In genomic region chr11:119845756-119846155, GRCh38 we compare ENCODE assay signal across 22 cellular contexts.
"Had no signal": no experiment of that assay in that cellular context is flagged by ENCODE, and none has a peak within 500 bp of the region (broad histone marks: within the 10 kb centered on the region; RNA-seq: fewer than 3 reads in every experiment).

No MANE protein-coding gene starts in this region.

- ATAC-seq: activated naive CD8-positive, alpha-beta T cell treated with anti-CD3 and anti-CD28 coated beads, Interleukin-2, amount 50 U/mL, for 24 hours; activated T-cell treated with anti-CD3 and anti-CD28 coated beads, Interleukin-2, amount 50 U/mL, for 4 hours; lower lobe of right lung; stimulated activated memory B cell treated with anti-CD40 and anti-IgM and Interleukin-4, amounts not matched to agents 10 μg/mL and 1 μg/mL and 100 μg/mL, for 72 hours; upper lobe of right lung had no signal

- H3K4me3 Mint-ChIP-seq: activated CD4-positive, alpha-beta T cell treated with anti-CD3 and anti-CD28 coated beads, Interleukin-2, amount 10 ng/mL, durations not matched to agents 7 days and 5 days; activated naive CD4-positive, alpha-beta T cell treated with anti-CD3 and anti-CD28 coated beads for 36 hours; activated naive CD8-positive, alpha-beta T cell treated with anti-CD3 and anti-CD28 coated beads, Interleukin-2, amount 50 U/mL, for 24 hours; activated T-cell treated with anti-CD3 and anti-CD28 coated beads, Interleukin-2, amount 50 U/mL, for 4 hours; nephron; stimulated activated memory B cell treated with anti-CD40 and anti-IgM and Interleukin-4, amounts not matched to agents 10 μg/mL and 1 μg/mL and 100 μg/mL, for 72 hours had no signal

- H3K27ac ChIP-seq: esophagus squamous epithelium, hepatocyte, lower lobe of right lung, spleen, testis, upper lobe of right lung had no signal

- H3K4me1 ChIP-seq: lower lobe of right lung, spleen, upper lobe of right lung had no signal

- DNase-seq: activated CD4-positive, alpha-beta T cell treated with anti-CD3 and anti-CD28 coated beads, Interleukin-2, amount 10 ng/mL, durations not matched to agents 7 days and 5 days; activated CD8-positive, alpha-beta memory T cell treated with anti-CD3 and anti-CD28 coated beads, Interleukin-2, amount 50 U/mL, for 4 hours; activated naive CD4-positive, alpha-beta T cell treated with anti-CD3 and anti-CD28 coated beads for 36 hours; activated naive CD8-positive, alpha-beta T cell treated with anti-CD3 and anti-CD28 coated beads, Interleukin-2, amount 50 U/mL, for 24 hours; activated T-cell treated with anti-CD3 and anti-CD28 coated beads, Interleukin-2, amount 50 U/mL, for 4 hours; anterior cingulate cortex; cerebellar nuclear complex; effector CD4-positive, alpha-beta T cell; esophagus squamous epithelium; lower lobe of right lung; midbrain; nucleus accumbens; retina; spleen; stimulated activated CD4-positive, alpha-beta T cell treated with anti-CD3 and anti-CD28 coated beads, Interleukin-4, amount 100 ng/mL, for 4 hours; T-helper 1 cell; T-helper 9 cell; testis; upper lobe of right lung had no signal

- H3K4me3 ChIP-seq: esophagus squamous epithelium, hepatocyte, lower lobe of right lung, spleen, testis, upper lobe of right lung had no signal

- H3K9me3 Mint-ChIP-seq: activated naive CD8-positive, alpha-beta T cell treated with anti-CD3 and anti-CD28 coated beads, Interleukin-2, amount 50 U/mL, for 24 hours; activated T-cell treated with anti-CD3 and anti-CD28 coated beads, Interleukin-2, amount 50 U/mL, for 4 hours; nephron; stimulated activated memory B cell treated with anti-CD40 and anti-IgM and Interleukin-4, amounts not matched to agents 10 μg/mL and 1 μg/mL and 100 μg/mL, for 72 hours had no signal

- H3K36me3 Mint-ChIP-seq: stimulated activated memory B cell treated with anti-CD40 and anti-IgM and Interleukin-4, amounts not matched to agents 10 μg/mL and 1 μg/mL and 100 μg/mL, for 72 hours had no signal

- H3K27ac Mint-ChIP-seq: activated naive CD4-positive, alpha-beta T cell treated with anti-CD3 and anti-CD28 coated beads for 36 hours; activated naive CD8-positive, alpha-beta T cell treated with anti-CD3 and anti-CD28 coated beads, Interleukin-2, amount 50 U/mL, for 24 hours; nephron; stimulated activated memory B cell treated with anti-CD40 and anti-IgM and Interleukin-4, amounts not matched to agents 10 μg/mL and 1 μg/mL and 100 μg/mL, for 72 hours had no signal

- H3K36me3 ChIP-seq: esophagus squamous epithelium, lower lobe of right lung, spleen, upper lobe of right lung had no signal

- H3K27me3 ChIP-seq: hepatocyte, testis had no signal

- H3K4me1 Mint-ChIP-seq: activated CD4-positive, alpha-beta T cell treated with anti-CD3 and anti-CD28 coated beads, Interleukin-2, amount 10 ng/mL, durations not matched to agents 7 days and 5 days; activated naive CD8-positive, alpha-beta T cell treated with anti-CD3 and anti-CD28 coated beads, Interleukin-2, amount 50 U/mL, for 24 hours; stimulated activated memory B cell treated with anti-CD40 and anti-IgM and Interleukin-4, amounts not matched to agents 10 μg/mL and 1 μg/mL and 100 μg/mL, for 72 hours had no signal

- H3K9me3 ChIP-seq: testis had no signal

- H3K27me3 Mint-ChIP-seq: activated CD4-positive, alpha-beta T cell treated with anti-CD3 and anti-CD28 coated beads, Interleukin-2, amount 10 ng/mL, durations not matched to agents 7 days and 5 days had no signal
